10 cellular contexts compared by ENCODE assay signal in the genomic region with DNA sequence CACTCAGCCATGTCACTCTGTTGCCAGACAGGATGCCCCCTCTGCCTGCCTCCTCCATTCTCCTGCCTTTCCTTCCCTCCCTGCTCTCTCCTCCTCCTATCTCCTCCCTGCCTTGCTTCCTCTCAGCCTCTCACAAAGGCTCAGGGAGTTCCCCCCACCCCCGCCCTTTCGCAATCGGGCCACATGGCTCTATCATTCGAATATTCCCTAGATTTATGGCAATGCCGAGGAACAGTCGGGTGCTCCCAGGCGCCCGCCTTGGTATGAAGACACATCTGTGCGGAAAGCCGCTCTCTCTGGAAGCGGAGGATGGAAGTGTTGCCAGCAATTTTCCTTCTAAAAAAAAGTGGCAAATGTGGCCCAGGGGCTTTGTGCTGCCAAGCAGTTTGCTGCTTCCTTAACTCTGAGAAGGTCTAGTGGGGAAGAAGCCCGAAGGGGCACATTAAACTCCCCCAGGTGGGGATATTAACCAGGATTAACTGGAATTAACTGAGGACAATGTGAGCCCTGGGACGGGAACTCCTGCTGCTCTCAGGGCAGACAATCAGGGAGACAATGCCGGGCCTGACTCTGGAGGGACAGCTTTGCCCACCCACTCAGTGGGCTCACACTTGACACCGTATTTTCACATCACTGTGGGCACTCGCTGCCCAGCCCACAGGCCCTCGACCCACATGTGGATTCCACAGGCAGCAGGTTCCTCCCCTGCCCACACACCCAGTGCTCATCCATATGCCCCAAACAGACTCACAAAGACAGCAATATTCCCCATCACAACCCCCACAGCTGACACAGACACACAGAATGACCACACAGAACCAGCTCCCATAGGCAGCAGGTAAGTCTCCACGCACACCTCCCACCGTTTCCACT.
DNase-seq lines count a peak whose midpoint lies in the region; ATAC-seq and TF ChIP-seq lines count a peak whose summit lies in the region.
"Had no signal": no experiment of that assay in that cellular context is flagged by ENCODE, and none has a peak within 500 bp of the region (broad histone marks: within the 10 kb centered on the region; RNA-seq: fewer than 3 reads in every experiment).

No MANE protein-coding gene starts in this region.

- peaks cover 4% of the 10 kb centered on the region for H3K27me3 Mint-ChIP-seq in activated naive CD8-positive, alpha-beta T cell treated with anti-CD3 and anti-CD28 coated beads, Interleukin-2, amount 10 ng/mL, durations not matched to agents 7 days and 5 days
- H3K27me3 Mint-ChIP-seq in activated naive CD8-positive, alpha-beta T cell treated with anti-CD3 and anti-CD28 coated beads for 36 hours, result no peaks in the 10 kb centered on the region
- H3K27me3 Mint-ChIP-seq in activated T-helper 2 cell treated with anti-CD3 and anti-CD28 coated beads, Interferon-gamma antibody, Interleukin-2, Interleukin-4, amounts not matched to agents 10 μg/mL and 5 μg/mL and 100 μg/mL, durations not matched to agents 14 hours and 24 hours and 36 hours (ENCODE audit: low read depth), result no peaks in the 10 kb centered on the region

- no peak overlapping the region for H3K4me3 Mint-ChIP-seq in activated naive CD8-positive, alpha-beta T cell treated with anti-CD3 and anti-CD28 coated beads, Interleukin-2, amount 10 ng/mL, durations not matched to agents 7 days and 5 days
- no peak overlapping the region for H3K4me3 Mint-ChIP-seq in activated naive CD8-positive, alpha-beta T cell treated with anti-CD3 and anti-CD28 coated beads for 36 hours
- H3K4me3 Mint-ChIP-seq in activated T-helper 2 cell treated with anti-CD3 and anti-CD28 coated beads, Interferon-gamma antibody, Interleukin-2, Interleukin-4, amounts not matched to agents 10 μg/mL and 5 μg/mL and 100 μg/mL, durations not matched to agents 14 hours and 24 hours and 36 hours (ENCODE audit: low read depth), result no peak overlapping the region
- H3K4me3 Mint-ChIP-seq: activated T-cell treated with anti-CD3 and anti-CD28 coated beads, Interleukin-2, amount 50 U/mL, for 4 hours had no signal

- peaks cover 25% of the 10 kb centered on the region for H3K4me1 ChIP-seq in upper lobe of right lung

- H3K27ac Mint-ChIP-seq in activated naive CD8-positive, alpha-beta T cell treated with anti-CD3 and anti-CD28 coated beads, Interleukin-2, amount 10 ng/mL, durations not matched to agents 7 days and 5 days, result peak overlapping the region; percentile 44
- H3K27ac Mint-ChIP-seq in activated naive CD8-positive, alpha-beta T cell treated with anti-CD3 and anti-CD28 coated beads for 36 hours, result no peak overlapping the region
- H3K27ac Mint-ChIP-seq in activated T-helper 2 cell treated with anti-CD3 and anti-CD28 coated beads, Interferon-gamma antibody, Interleukin-2, Interleukin-4, amounts not matched to agents 10 μg/mL and 5 μg/mL and 100 μg/mL, durations not matched to agents 14 hours and 24 hours and 36 hours, result peak overlapping the region; percentile 58

- no peaks in the 10 kb centered on the region for H3K27me3 ChIP-seq in upper lobe of right lung
- H3K27me3 ChIP-seq: SJSA1 had no signal

- DNase-seq in activated naive CD8-positive, alpha-beta T cell treated with anti-CD3 and anti-CD28 coated beads, Interleukin-2, amount 10 ng/mL, durations not matched to agents 7 days and 5 days, result no peak
- no peak for DNase-seq in activated naive CD8-positive, alpha-beta T cell treated with anti-CD3 and anti-CD28 coated beads for 36 hours
- no peak for DNase-seq in activated T-helper 2 cell treated with anti-CD3 and anti-CD28 coated beads, Interferon-gamma antibody, Interleukin-2, Interleukin-4, amounts not matched to agents 10 μg/mL and 5 μg/mL and 100 μg/mL, durations not matched to agents 14 hours and 24 hours and 36 hours (ENCODE audit: low spot score)
- peak; percentile 76 for DNase-seq in left kidney (ENCODE audit: low read depth, low spot score)
- DNase-seq in upper lobe of right lung, result no peak
- no peak for DNase-seq in cerebellar nuclear complex (lab: John Stamatoyannopoulos, UW)
- DNase-seq in foreskin melanocyte, result no peak
- DNase-seq: activated T-cell treated with anti-CD3 and anti-CD28 coated beads, Interleukin-2, amount 50 U/mL, for 4 hours had no signal

- intact Hi-C loops in activated T-helper 2 cell treated with anti-CD3 and anti-CD28 coated beads, Interferon-gamma antibody, Interleukin-2, Interleukin-4, amounts not matched to agents 10 μg/mL and 5 μg/mL and 100 μg/mL, durations not matched to agents 14 hours and 24 hours and 36 hours (cut with micrococcal nuclease), result no loop called here
- intact Hi-C loops in upper lobe of right lung (cut with DNase I), result no loop called here

- H3K4me1 Mint-ChIP-seq in activated naive CD8-positive, alpha-beta T cell treated with anti-CD3 and anti-CD28 coated beads, Interleukin-2, amount 10 ng/mL, durations not matched to agents 7 days and 5 days, result peaks cover 16% of the 10 kb centered on the region
- H3K4me1 Mint-ChIP-seq in activated naive CD8-positive, alpha-beta T cell treated with anti-CD3 and anti-CD28 coated beads for 36 hours, result peaks cover 24% of the 10 kb centered on the region
- H3K4me1 Mint-ChIP-seq in activated T-helper 2 cell treated with anti-CD3 and anti-CD28 coated beads, Interferon-gamma antibody, Interleukin-2, Interleukin-4, amounts not matched to agents 10 μg/mL and 5 μg/mL and 100 μg/mL, durations not matched to agents 14 hours and 24 hours and 36 hours (ENCODE audit: low read depth), result peaks cover 70% of the 10 kb centered on the region

- no peaks in the 10 kb centered on the region for H3K36me3 Mint-ChIP-seq in activated naive CD8-positive, alpha-beta T cell treated with anti-CD3 and anti-CD28 coated beads, Interleukin-2, amount 10 ng/mL, durations not matched to agents 7 days and 5 days
- H3K36me3 Mint-ChIP-seq in activated naive CD8-positive, alpha-beta T cell treated with anti-CD3 and anti-CD28 coated beads for 36 hours, result no peaks in the 10 kb centered on the region
- no peaks in the 10 kb centered on the region for H3K36me3 Mint-ChIP-seq in activated T-helper 2 cell treated with anti-CD3 and anti-CD28 coated beads, Interferon-gamma antibody, Interleukin-2, Interleukin-4, amounts not matched to agents 10 μg/mL and 5 μg/mL and 100 μg/mL, durations not matched to agents 14 hours and 24 hours and 36 hours (ENCODE audit: low read depth)

- no peak for TF ChIP-seq CTCF in upper lobe of right lung (IDR thresholded peaks at IDR 0.05)

- H3K36me3 ChIP-seq in upper lobe of right lung, result no peaks in the 10 kb centered on the region
- H3K36me3 ChIP-seq: SJSA1 had no signal

- H3K4me3 ChIP-seq in upper lobe of right lung, result no peak overlapping the region
- H3K4me3 ChIP-seq: SJSA1 had no signal

- no peak overlapping the region for H3K27ac ChIP-seq in upper lobe of right lung
- H3K27ac ChIP-seq: SJSA1 had no signal

- ATAC-seq in activated naive CD8-positive, alpha-beta T cell treated with anti-CD3 and anti-CD28 coated beads, Interleukin-2, amount 10 ng/mL, durations not matched to agents 7 days and 5 days (ENCODE audit: low read depth), result no peak
- peak; percentile 55 for ATAC-seq in upper lobe of right lung
- ATAC-seq in GM18517 (IDR thresholded peaks at IDR 0.05; ENCODE audit: unreplicated experiment), result no peak
- ATAC-seq: activated T-cell treated with anti-CD3 and anti-CD28 coated beads, Interleukin-2, amount 50 U/mL, for 4 hours had no signal

- no peaks in the 10 kb centered on the region for H3K9me3 Mint-ChIP-seq in activated naive CD8-positive, alpha-beta T cell treated with anti-CD3 and anti-CD28 coated beads, Interleukin-2, amount 10 ng/mL, durations not matched to agents 7 days and 5 days
- H3K9me3 Mint-ChIP-seq in activated naive CD8-positive, alpha-beta T cell treated with anti-CD3 and anti-CD28 coated beads for 36 hours, result no peaks in the 10 kb centered on the region
- H3K9me3 Mint-ChIP-seq in activated T-helper 2 cell treated with anti-CD3 and anti-CD28 coated beads, Interferon-gamma antibody, Interleukin-2, Interleukin-4, amounts not matched to agents 10 μg/mL and 5 μg/mL and 100 μg/mL, durations not matched to agents 14 hours and 24 hours and 36 hours, result no peaks in the 10 kb centered on the region
- H3K9me3 Mint-ChIP-seq: activated T-cell treated with anti-CD3 and anti-CD28 coated beads, Interleukin-2, amount 50 U/mL, for 4 hours had no signal

- POLR2A ChIA-PET in activated naive CD8-positive, alpha-beta T cell treated with anti-CD3 and anti-CD28 coated beads, Interleukin-2, amount 10 ng/mL, durations not matched to agents 7 days and 5 days (lab: Charles Lee), result no interaction called here

- no peaks in the 10 kb centered on the region for H3K9me3 ChIP-seq in upper lobe of right lung
- H3K9me3 ChIP-seq: SJSA1 had no signal
